Comparison of ENCODE assay signal across 12 cellular contexts in genomic region chr14:21043387-21044105, GRCh38. TPM values are rescaled to one million over a fixed set of nuclear protein-coding genes. Genes with fewer than 3 reads are reported as not detected.
DNase-seq lines count a peak whose midpoint lies in the region; ATAC-seq and TF ChIP-seq lines count a peak whose summit lies in the region.
"Had no signal": no experiment of that assay in that cellular context is flagged by ENCODE, and none has a peak within 500 bp of the region (broad histone marks: within the 10 kb centered on the region; RNA-seq: fewer than 3 reads in every experiment).

No MANE protein-coding gene starts in this region.

- no peaks in the 10 kb centered on the region for H3K9me3 ChIP-seq in heart left ventricle
- H3K9me3 ChIP-seq in right atrium auricular region, result no peaks in the 10 kb centered on the region
- no peaks in the 10 kb centered on the region for H3K9me3 ChIP-seq in testis

- H3K4me3 ChIP-seq in heart left ventricle (no peak overlapping the region), right atrium auricular region (no peak overlapping the region), testis (no peak overlapping the region)
- H3K4me3 ChIP-seq: neural progenitor cell had no signal

- TF ChIP-seq CTCF in heart left ventricle (IDR thresholded peaks at IDR 0.05) (no peak), right atrium auricular region (IDR thresholded peaks at IDR 0.05) (no peak), testis (IDR thresholded peaks at IDR 0.05) (no peak)

- ATAC-seq in heart left ventricle, result no peak
- ATAC-seq in GM19452 (IDR thresholded peaks at IDR 0.05; ENCODE audit: unreplicated experiment), result no peak

- H3K4me1 ChIP-seq in heart left ventricle, result peaks cover 5 to 54% (median 31%) of the 10 kb centered on the region in 12 donors
- peaks cover 0 to 50% of the 10 kb centered on the region in 2 donors for H3K4me1 ChIP-seq in right atrium auricular region
- H3K4me1 ChIP-seq in testis, result peaks cover 13% of the 10 kb centered on the region

- intact Hi-C loops in heart left ventricle (cut with DNase I), result loop anchor here in 5 of 10 donors (5.0 to 10.0 kb wide), 5 partner anchors 36 to 361 kb away; partner anchors contain the start of gene RNASE4 (in 1 of the 5)
- intact Hi-C loops in testis (cut with DNase I; ENCODE audit: low total_unique reads), result no loop called here

- H3K27ac ChIP-seq in heart left ventricle, result peak overlapping the region in 9 of 12 donors; percentile 7 to 62 (median 38)
- H3K27ac ChIP-seq in right atrium auricular region, result no peak overlapping the region
- peak overlapping the region; percentile 62 for H3K27ac ChIP-seq in layer of hippocampus (ENCODE audit: low read depth, low read length)
- H3K27ac ChIP-seq in temporal lobe (ENCODE audit: low read depth, low read length), result peak overlapping the region; percentile 37
- no peak overlapping the region for H3K27ac ChIP-seq in testis
- H3K27ac ChIP-seq: HL-60, neural progenitor cell, WERI-Rb-1 had no signal

- TF ChIP-seq POLR2A in heart left ventricle (IDR thresholded peaks at IDR 0.05) (no peak), testis (IDR thresholded peaks at IDR 0.05) (no peak)

- 31 to 52% (median 34%) methylated on average over 3 of the region's 3 CpGs for WGBS in heart left ventricle, 4 donors
- 64 to 73% methylated on average over 3 of the region's 3 CpGs for WGBS in testis, 2 donors

- H3K36me3 ChIP-seq in heart left ventricle (no peaks in the 10 kb centered on the region), right atrium auricular region (no peaks in the 10 kb centered on the region), testis (ENCODE audit: low read depth, missing control alignments) (no peaks in the 10 kb centered on the region)
- H3K36me3 ChIP-seq: neural progenitor cell, WERI-Rb-1 had no signal

- no peaks in the 10 kb centered on the region for H3K27me3 ChIP-seq in heart left ventricle
- no peaks in the 10 kb centered on the region for H3K27me3 ChIP-seq in right atrium auricular region
- H3K27me3 ChIP-seq in layer of hippocampus (ENCODE audit: control insufficient read depth, insufficient read depth, low read length), result no peaks in the 10 kb centered on the region
- H3K27me3 ChIP-seq in testis, result no peaks in the 10 kb centered on the region

- DNase-seq in heart left ventricle (no peak), right atrium auricular region (ENCODE audit: low spot score) (no peak), testis (no peak)
- DNase-seq: COR-L47; NCI-H146; stimulated activated naive CD4-positive, alpha-beta T cell had no signal

RNA-seq across cellular contexts. Expression of gene RNASE7, which starts 1.4 kb away (rescaled TPM):
- total RNA-seq in heart left ventricle (not detected), right atrium auricular region (not detected), temporal lobe (not detected), testis (under 1 TPM; 0.43 to 0.55 TPM)
- polyA plus RNA-seq in heart left ventricle (under 1 TPM in 1 of 2 donors, not detected in 1; 0.04 TPM), testis (ENCODE audit: insufficient read depth, low read depth, low replicate concordance) (0.24 TPM)

RNA-seq across cellular contexts. Expression of gene RNASE13, which starts 8.9 kb away (rescaled TPM):
- total RNA-seq in heart left ventricle, result not detected
- polyA plus RNA-seq in heart left ventricle, result not detected
- total RNA-seq in right atrium auricular region, result not detected
- not detected for total RNA-seq in temporal lobe
- total RNA-seq in testis, result not detected
- not detected for polyA plus RNA-seq in testis (ENCODE audit: insufficient read depth, low read depth, low replicate concordance)

RNA-seq across cellular contexts. Expression of gene TPPP2, which starts 13.5 kb away (rescaled TPM):
- total RNA-seq in heart left ventricle (1 to 10 TPM in 3 of 9 donors, under 1 TPM in 4, not detected in 2; 0.54 to 2.8 (median 0.99) TPM), right atrium auricular region (under 1 TPM in 1 of 2 donors, not detected in 1; 0.86 TPM), temporal lobe (not detected), testis (100 to 1,000 TPM in 1 of 2 donors, 10 to 100 TPM in 1; 94.3 to 201 TPM)
- polyA plus RNA-seq in heart left ventricle (under 1 TPM; 0.65 to 0.96 TPM), testis (ENCODE audit: insufficient read depth, low read depth, low replicate concordance) (490 TPM)

RNA-seq across cellular contexts. Expression of gene RNASE8, which starts 14.1 kb away (rescaled TPM):
- total RNA-seq in heart left ventricle (not detected), right atrium auricular region (not detected), temporal lobe (not detected), testis (not detected)
- polyA plus RNA-seq in heart left ventricle (not detected), testis (ENCODE audit: insufficient read depth, low read depth, low replicate concordance) (not detected)

RNA-seq across cellular contexts. Expression of gene NDRG2, which starts 18.7 kb away (rescaled TPM):
- total RNA-seq in heart left ventricle, result 100 to 1,000 TPM; 187 to 661 (median 301) TPM
- 100 to 1,000 TPM; 314 to 339 TPM for polyA plus RNA-seq in heart left ventricle
- total RNA-seq in right atrium auricular region, result 100 to 1,000 TPM; 335 to 360 TPM
- 117 TPM for total RNA-seq in temporal lobe
- total RNA-seq in testis, result 100 to 1,000 TPM in 1 of 2 donors, 10 to 100 TPM in 1; 98.4 to 106 TPM
- 85.6 TPM for polyA plus RNA-seq in testis (ENCODE audit: insufficient read depth, low read depth, low replicate concordance)

Comparison
In these comparisons a context has a peak if more than half of its experiments do, and no peak if none do; other contexts are left out.
1. H3K27ac ChIP-seq: peak in heart left ventricle (9 of 12), layer of hippocampus (single experiment) and temporal lobe (single experiment); none in right atrium auricular region (0 of 2) and testis (0 of 2).
2. RNA of gene TPPP2, which starts 13.5 kb away (total RNA-seq): 94.3 to 201 TPM in testis; 0.54 to 2.8 TPM in heart left ventricle, 0.86 TPM in right atrium auricular region and not detected in temporal lobe (single experiment); every median in the first group is over 10 times any median in the second.